9 cellular contexts compared by ENCODE assay signal in the genomic region with DNA sequence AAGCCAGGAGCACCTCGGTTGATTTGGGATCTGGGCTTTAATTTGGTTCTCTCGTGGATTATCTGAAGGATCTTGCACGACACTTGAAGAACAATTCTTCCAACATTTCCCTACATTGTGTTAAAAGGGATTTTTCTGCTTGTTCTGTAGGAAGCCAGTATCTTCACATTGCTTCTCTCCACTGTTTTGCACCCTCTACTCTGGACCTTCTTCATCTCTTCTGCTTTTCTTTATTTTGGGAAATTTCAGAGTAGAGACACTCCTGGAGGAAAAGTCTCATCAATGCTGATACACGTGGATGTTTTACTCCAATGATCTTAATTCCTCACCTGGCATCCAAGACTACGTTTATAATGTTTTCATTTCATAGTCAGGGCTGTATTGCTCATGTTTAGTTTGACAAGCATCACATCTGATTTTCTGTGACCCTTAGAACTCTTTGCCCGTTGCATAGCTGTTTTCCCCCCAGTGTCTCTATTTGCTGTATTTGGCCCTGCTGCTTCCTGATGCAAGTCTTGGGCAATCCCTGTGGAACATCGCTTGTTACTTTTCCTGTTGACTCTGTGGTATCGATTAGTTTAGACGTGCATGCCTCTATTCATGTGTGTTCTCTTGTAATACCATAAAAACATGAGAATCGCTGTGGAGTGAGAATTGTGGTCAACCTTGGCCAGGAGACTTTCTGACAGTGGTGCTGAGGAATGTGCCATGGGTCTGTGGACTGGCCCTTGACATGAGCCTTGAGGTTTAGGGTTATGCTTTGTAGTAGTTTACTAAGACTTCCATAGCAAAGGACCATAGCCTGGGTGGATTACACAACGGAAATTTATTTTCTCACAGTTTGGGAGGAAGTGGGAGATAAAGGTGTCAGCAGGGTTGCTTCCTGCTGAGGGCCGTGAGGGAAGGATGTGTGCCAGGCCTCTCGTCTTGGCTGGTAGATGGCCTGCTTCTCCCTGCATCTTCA. TPM values are rescaled to one million over a fixed set of nuclear protein-coding genes. Genes with fewer than 3 reads are reported as not detected.
DNase-seq lines count a peak whose midpoint lies in the region; ATAC-seq and TF ChIP-seq lines count a peak whose summit lies in the region.
"Had no signal": no experiment of that assay in that cellular context is flagged by ENCODE, and none has a peak within 500 bp of the region (broad histone marks: within the 10 kb centered on the region; RNA-seq: fewer than 3 reads in every experiment).

No MANE protein-coding gene starts in this region.

- no peak overlapping the region for H3K4me3 Mint-ChIP-seq in WTC11
- H3K4me3 Mint-ChIP-seq: mesothelial cell of epicardium had no signal

- POLR2A ChIA-PET in WTC11 (lab: Charles Lee): no interaction called here

- H3K4me3 ChIP-seq in heart right ventricle (no peak overlapping the region), prostate gland (no peak overlapping the region), body of pancreas (no peak overlapping the region)

- DNase-seq in AG09319 (ENCODE audit: extremely low read depth, low read depth) (peak; percentile 57), HCEC 1CT (peak; percentile 98), WTC11 (ENCODE audit: low spot score) (no peak), heart right ventricle (no peak), prostate gland (ENCODE audit: low spot score) (no peak), body of pancreas (no peak)

- CTCF ChIA-PET in WTC11 (lab: Charles Lee): interaction anchor here (1.0 kb wide), 1 partner anchor 578 kb away, joined by 3 read pairs; no protein-coding TSS in a partner anchor

- H3K9me3 Mint-ChIP-seq in WTC11: no peaks in the 10 kb centered on the region
- H3K9me3 Mint-ChIP-seq: mesothelial cell of epicardium had no signal

- no peaks in the 10 kb centered on the region for H3K27me3 Mint-ChIP-seq in WTC11 (ENCODE audit: low read depth)

- H3K27me3 ChIP-seq in heart right ventricle (no peaks in the 10 kb centered on the region), prostate gland (replicated peaks; ENCODE audit: insufficient read depth) (no peaks in the 10 kb centered on the region), body of pancreas (no peaks in the 10 kb centered on the region)

- H3K36me3 Mint-ChIP-seq in WTC11: no peaks in the 10 kb centered on the region
- H3K36me3 Mint-ChIP-seq: mesothelial cell of epicardium had no signal

- intact Hi-C loops in heart right ventricle (cut with DNase I) (loop anchor here in 1 of 10 donors (5.0 kb wide), 1 partner anchor 68 kb away; no protein-coding TSS in a partner anchor), prostate gland (cut with DNase I) (no loop called here), body of pancreas (cut with DNase I) (no loop called here)

- no peak for TF ChIP-seq CTCF in AG09319 (IDR thresholded peaks at IDR 0.05; ENCODE audit: low read depth, low read length)
- TF ChIP-seq CTCF in WTC11 (IDR thresholded peaks at IDR 0.05): no peak
- no peak for TF ChIP-seq CTCF in heart right ventricle (IDR thresholded peaks at IDR 0.05)
- no peak for TF ChIP-seq CTCF in prostate gland (IDR thresholded peaks at IDR 0.05)
- TF ChIP-seq CTCF in body of pancreas (IDR thresholded peaks at IDR 0.05): no peak

- no peak for TF ChIP-seq POLR2A in prostate gland (IDR thresholded peaks at IDR 0.05)
- no peak for TF ChIP-seq POLR2A in body of pancreas (IDR thresholded peaks at IDR 0.05)

- H3K27ac ChIP-seq in heart right ventricle (peak overlapping the region in 3 of 10 donors; percentile 34 to 46 (median 37)), prostate gland (no peak overlapping the region), body of pancreas (no peak overlapping the region)

- H3K27ac Mint-ChIP-seq in WTC11: peak overlapping the region; percentile 46
- H3K27ac Mint-ChIP-seq: mesothelial cell of epicardium had no signal

- 59 to 71% methylated on average over 13 of the region's 13 CpGs for WGBS in heart right ventricle, 2 donors
- 88% methylated on average over 13 of the region's 13 CpGs for WGBS in prostate gland
- 77 to 89% methylated on average over 13 of the region's 13 CpGs for WGBS in body of pancreas, 2 donors

- H3K4me1 ChIP-seq in heart right ventricle (peaks cover 3 to 52% (median 32%) of the 10 kb centered on the region in 9 donors), prostate gland (replicated peaks) (no peaks in the 10 kb centered on the region), body of pancreas (peaks cover 7% of the 10 kb centered on the region)

- no peaks in the 10 kb centered on the region for H3K36me3 ChIP-seq in heart right ventricle
- H3K36me3 ChIP-seq in prostate gland: no peaks in the 10 kb centered on the region
- no peaks in the 10 kb centered on the region for H3K36me3 ChIP-seq in body of pancreas (replicated peaks in 1 of 2; ENCODE audit: insufficient read depth in 1 of 2, low read depth in 2 of 2)

- H3K9me3 ChIP-seq in heart right ventricle (no peaks in the 10 kb centered on the region), prostate gland (no peaks in the 10 kb centered on the region), body of pancreas (no peaks in the 10 kb centered on the region)

- peaks cover 38% of the 10 kb centered on the region for H3K4me1 Mint-ChIP-seq in WTC11

- peak; percentile 83 for ATAC-seq in WTC11
- ATAC-seq in heart right ventricle: peak in 5 of 8 donors; percentile 25 to 49 (median 35)
- no peak for ATAC-seq in GM19351 (IDR thresholded peaks at IDR 0.05; ENCODE audit: unreplicated experiment)
- ATAC-seq in GM21825 (IDR thresholded peaks at IDR 0.05; ENCODE audit: unreplicated experiment): no peak
- ATAC-seq in body of pancreas: no peak

TF ChIP-seq in WTC11, 78 proteins besides CTCF, POLR2A, EP300 and RAD21:
- TF ChIP-seq HMGA2 (CRISPR knock-in tag; IDR thresholded peaks at IDR 0.05) (no peak), GABPB1 (CRISPR knock-in tag; IDR thresholded peaks at IDR 0.05) (peak; percentile 100)

RNA-seq across cellular contexts. Expression of a gene that starts 12.5 kb away (rescaled TPM):
- total RNA-seq in WTC11 (2021) (11.3 to 18.5 TPM (median 17.5 TPM) in 3 replicates), heart right ventricle (10 to 100 TPM in 1 of 10 donors, 1 to 10 TPM in 9; 3.6 to 12.7 (median 7.5) TPM), prostate gland (10 to 100 TPM; 24.3 to 26.3 TPM), body of pancreas (10 to 100 TPM; 32.9 to 46.1 TPM)
- 1 to 10 TPM; 2.2 to 4.6 TPM for polyA plus RNA-seq in heart right ventricle

Comparison
In these comparisons a context has a peak if more than half of its experiments do, and no peak if none do; other contexts are left out.
1. DNase-seq: peak in AG09319 (single experiment) and HCEC 1CT (single experiment); none in WTC11 (single experiment), heart right ventricle (0 of 2), prostate gland (single experiment) and body of pancreas (0 of 4).
2. ATAC-seq: peak in WTC11 (single experiment) and heart right ventricle (5 of 8); none in GM19351 (single experiment), GM21825 (single experiment) and body of pancreas (single experiment).